25 cellular contexts compared by ENCODE assay signal in genomic region chr11:5452712-5453111, GRCh38. TPM values are rescaled to one million over a fixed set of nuclear protein-coding genes. Genes with fewer than 3 reads are reported as not detected.
DNase-seq lines count a peak whose midpoint lies in the region; ATAC-seq and TF ChIP-seq lines count a peak whose summit lies in the region.
"Had no signal": no experiment of that assay in that cellular context is flagged by ENCODE, and none has a peak within 500 bp of the region (broad histone marks: within the 10 kb centered on the region; RNA-seq: fewer than 3 reads in every experiment).

No MANE protein-coding gene starts in this region.

- peak; percentile 16; the same call in 1 of the 2 replicates for ATAC-seq in WTC11

- H3K9me3 Mint-ChIP-seq in WTC11 = no peaks in the 10 kb centered on the region
- no peaks in the 10 kb centered on the region for H3K9me3 Mint-ChIP-seq in activated T-cell treated with anti-CD3 and anti-CD28 coated beads, Interleukin-2, amount 50 U/mL, for 24 hours

- TF ChIP-seq CTCF in C4-2B (conservative IDR thresholded peaks at IDR 0.05) = peak; percentile 22
- TF ChIP-seq CTCF in WTC11 (IDR thresholded peaks at IDR 0.05) = no peak

- in situ Hi-C loops in ACHN (cut with HindIII; ENCODE audit: low pct_ligation_motif_present, low pct_unique_long_range_greater_than_20kb, low sequenced_read_pairs) = no loop called here

- no peak overlapping the region for H3K27ac Mint-ChIP-seq in WTC11
- no peak overlapping the region for H3K27ac Mint-ChIP-seq in activated T-cell treated with anti-CD3 and anti-CD28 coated beads, Interleukin-2, amount 50 U/mL, for 24 hours
- H3K27ac Mint-ChIP-seq: CD4-positive, CD25-positive, alpha-beta regulatory T cell had no signal

- no peaks in the 10 kb centered on the region; the same call in 1 of the 2 replicates for H3K27me3 Mint-ChIP-seq in WTC11 (ENCODE audit: low read depth)
- H3K27me3 Mint-ChIP-seq in activated T-cell treated with anti-CD3 and anti-CD28 coated beads, Interleukin-2, amount 50 U/mL, for 24 hours = peaks cover 5% of the 10 kb centered on the region

- CTCF ChIA-PET in WTC11 (lab: Charles Lee) = interaction anchor here (1.0 kb wide), 3 partner anchors 8 to 19 kb away, joined by 3 read pairs; no protein-coding TSS in a partner anchor

- no peaks in the 10 kb centered on the region for H3K36me3 Mint-ChIP-seq in WTC11
- H3K36me3 Mint-ChIP-seq in activated T-cell treated with anti-CD3 and anti-CD28 coated beads, Interleukin-2, amount 50 U/mL, for 24 hours (ENCODE audit: low read depth) = no peaks in the 10 kb centered on the region
- H3K36me3 Mint-ChIP-seq: CD4-positive, CD25-positive, alpha-beta regulatory T cell had no signal

- POLR2A ChIA-PET in WTC11 (lab: Charles Lee) = no interaction called here

- DNase-seq in NAMALWA (ENCODE audit: low spot score) (peak; percentile 5), WTC11 (ENCODE audit: low spot score) (no peak), iPS-NIHi7 (ENCODE audit: extremely low spot score) (peak; percentile 14), ACHN (no peak), NCI-H2227 (lab: John Stamatoyannopoulos, UW; ENCODE audit: unreplicated experiment) (no peak), NCI-H748 treated with DMSO at 0.1 percent for 48 hours (lab: John Stamatoyannopoulos, UW) (no peak)
- DNase-seq in activated T-cell treated with anti-CD3 and anti-CD28 coated beads, Interleukin-2, amount 50 U/mL, for 24 hours = no peak
- DNase-seq: 8988T; CD4-positive, CD25-positive, alpha-beta regulatory T cell; DMS153; EL; GF-D8; Karpas-422; NCI-H1092 treated with DMSO at 0.1 percent for 48 hours; NCI-H1436; NCI-H187; NCI-H2081 treated with DMSO at 0.1 percent for 48 hours; NCI-H2171 treated with DMSO at 0.1 percent for 48 hours; NCI-H524; NCI-H774; NK-92 treated with Interleukin-12 subunit alpha and Interleukin-12 subunit beta, amount 100 ng/mL, for 24 hours; SHP77 had no signal

- H3K27ac ChIP-seq in C4-2B = no peak overlapping the region
- H3K27ac ChIP-seq: RWPE1 had no signal

- peaks cover 24% of the 10 kb centered on the region for H3K4me1 Mint-ChIP-seq in WTC11
- no peaks in the 10 kb centered on the region for H3K4me1 Mint-ChIP-seq in activated T-cell treated with anti-CD3 and anti-CD28 coated beads, Interleukin-2, amount 50 U/mL, for 24 hours (ENCODE audit: low read depth)
- H3K4me1 Mint-ChIP-seq: CD4-positive, CD25-positive, alpha-beta regulatory T cell had no signal

- H3K4me3 Mint-ChIP-seq in WTC11 = no peak overlapping the region
- no peak overlapping the region for H3K4me3 Mint-ChIP-seq in activated T-cell treated with anti-CD3 and anti-CD28 coated beads, Interleukin-2, amount 50 U/mL, for 24 hours
- H3K4me3 Mint-ChIP-seq: CD4-positive, CD25-positive, alpha-beta regulatory T cell had no signal

TF ChIP-seq in WTC11, 78 proteins besides CTCF, POLR2A, EP300 and RAD21:
- no peak for TF ChIP-seq ZNF232 (CRISPR knock-in tag; IDR thresholded peaks at IDR 0.05)
- TF ChIP-seq, protein P1, sequence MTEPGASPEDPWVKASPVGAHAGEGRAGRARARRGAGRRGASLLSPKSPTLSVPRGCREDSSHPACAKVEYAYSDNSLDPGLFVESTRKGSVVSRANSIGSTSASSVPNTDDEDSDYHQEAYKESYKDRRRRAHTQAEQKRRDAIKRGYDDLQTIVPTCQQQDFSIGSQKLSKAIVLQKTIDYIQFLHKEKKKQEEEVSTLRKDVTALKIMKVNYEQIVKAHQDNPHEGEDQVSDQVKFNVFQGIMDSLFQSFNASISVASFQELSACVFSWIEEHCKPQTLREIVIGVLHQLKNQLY (CRISPR knock-in tag; IDR thresholded peaks at IDR 0.05) = no peak
- TF ChIP-seq FOXP1 (CRISPR knock-in tag; IDR thresholded peaks at IDR 0.05; ENCODE audit: borderline replicate concordance) = no peak
- no peak for TF ChIP-seq ATF2 (CRISPR knock-in tag; IDR thresholded peaks at IDR 0.05; ENCODE audit: borderline replicate concordance, low read depth)
- no peak for TF ChIP-seq HMGA2 (CRISPR knock-in tag; IDR thresholded peaks at IDR 0.05)
- no peak for TF ChIP-seq NR1H2 (CRISPR knock-in tag; IDR thresholded peaks at IDR 0.05)
- TF ChIP-seq MXD4 (CRISPR knock-in tag; IDR thresholded peaks at IDR 0.05; ENCODE audit: borderline replicate concordance) = no peak
- no peak for TF ChIP-seq JAZF1 (CRISPR knock-in tag; IDR thresholded peaks at IDR 0.05)
- no peak for TF ChIP-seq TEAD1 (CRISPR knock-in tag; IDR thresholded peaks at IDR 0.05)
- no peak for TF ChIP-seq NFE2L1 (CRISPR knock-in tag; IDR thresholded peaks at IDR 0.05)
- TF ChIP-seq RELA (CRISPR knock-in tag; IDR thresholded peaks at IDR 0.05; ENCODE audit: borderline replicate concordance) = no peak
- TF ChIP-seq, protein P2, sequence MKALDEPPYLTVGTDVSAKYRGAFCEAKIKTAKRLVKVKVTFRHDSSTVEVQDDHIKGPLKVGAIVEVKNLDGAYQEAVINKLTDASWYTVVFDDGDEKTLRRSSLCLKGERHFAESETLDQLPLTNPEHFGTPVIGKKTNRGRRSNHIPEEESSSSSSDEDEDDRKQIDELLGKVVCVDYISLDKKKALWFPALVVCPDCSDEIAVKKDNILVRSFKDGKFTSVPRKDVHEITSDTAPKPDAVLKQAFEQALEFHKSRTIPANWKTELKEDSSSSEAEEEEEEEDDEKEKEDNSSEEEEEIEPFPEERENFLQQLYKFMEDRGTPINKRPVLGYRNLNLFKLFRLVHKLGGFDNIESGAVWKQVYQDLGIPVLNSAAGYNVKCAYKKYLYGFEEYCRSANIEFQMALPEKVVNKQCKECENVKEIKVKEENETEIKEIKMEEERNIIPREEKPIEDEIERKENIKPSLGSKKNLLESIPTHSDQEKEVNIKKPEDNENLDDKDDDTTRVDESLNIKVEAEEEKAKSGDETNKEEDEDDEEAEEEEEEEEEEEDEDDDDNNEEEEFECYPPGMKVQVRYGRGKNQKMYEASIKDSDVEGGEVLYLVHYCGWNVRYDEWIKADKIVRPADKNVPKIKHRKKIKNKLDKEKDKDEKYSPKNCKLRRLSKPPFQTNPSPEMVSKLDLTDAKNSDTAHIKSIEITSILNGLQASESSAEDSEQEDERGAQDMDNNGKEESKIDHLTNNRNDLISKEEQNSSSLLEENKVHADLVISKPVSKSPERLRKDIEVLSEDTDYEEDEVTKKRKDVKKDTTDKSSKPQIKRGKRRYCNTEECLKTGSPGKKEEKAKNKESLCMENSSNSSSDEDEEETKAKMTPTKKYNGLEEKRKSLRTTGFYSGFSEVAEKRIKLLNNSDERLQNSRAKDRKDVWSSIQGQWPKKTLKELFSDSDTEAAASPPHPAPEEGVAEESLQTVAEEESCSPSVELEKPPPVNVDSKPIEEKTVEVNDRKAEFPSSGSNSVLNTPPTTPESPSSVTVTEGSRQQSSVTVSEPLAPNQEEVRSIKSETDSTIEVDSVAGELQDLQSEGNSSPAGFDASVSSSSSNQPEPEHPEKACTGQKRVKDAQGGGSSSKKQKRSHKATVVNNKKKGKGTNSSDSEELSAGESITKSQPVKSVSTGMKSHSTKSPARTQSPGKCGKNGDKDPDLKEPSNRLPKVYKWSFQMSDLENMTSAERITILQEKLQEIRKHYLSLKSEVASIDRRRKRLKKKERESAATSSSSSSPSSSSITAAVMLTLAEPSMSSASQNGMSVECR (CRISPR knock-in tag; IDR thresholded peaks at IDR 0.05; ENCODE audit: borderline replicate concordance) = no peak

RNA-seq across cellular contexts. Expression of gene OR51I2, which starts 3.6 kb away (rescaled TPM):
- not detected in 3 replicates for total RNA-seq in WTC11 (2021)
- total RNA-seq: CD4-positive, CD25-positive, alpha-beta regulatory T cell; HT-29 had no signal

RNA-seq across cellular contexts. Expression of gene OR51I1, which starts 11.4 kb away (rescaled TPM):
- not detected in 3 replicates for total RNA-seq in WTC11 (2021)
- total RNA-seq: CD4-positive, CD25-positive, alpha-beta regulatory T cell; HT-29 had no signal

RNA-seq across cellular contexts. Expression of gene OR51Q1, which starts 30.8 kb away (rescaled TPM):
- total RNA-seq in WTC11 (2021) = not detected in 3 replicates
- total RNA-seq: CD4-positive, CD25-positive, alpha-beta regulatory T cell; HT-29 had no signal

RNA-seq across cellular contexts. Expression of gene OR52D1, which starts 35.8 kb away (rescaled TPM):
- total RNA-seq in WTC11 (2021) = not detected in 3 replicates
- total RNA-seq: CD4-positive, CD25-positive, alpha-beta regulatory T cell; HT-29 had no signal

RNA-seq across cellular contexts. Expression of gene UBQLN3, which starts 57.0 kb away (rescaled TPM):
- not detected in 3 replicates for total RNA-seq in WTC11 (2021)
- total RNA-seq: HT-29 had no signal

Comparison
In these comparisons a context has a peak if more than half of its experiments do, and no peak if none do; other contexts are left out.
1. DNase-seq: peak in NAMALWA (single experiment) and iPS-NIHi7 (single experiment); none in WTC11 (single experiment), activated T-cell treated with anti-CD3 and anti-CD28 coated beads, Interleukin-2, amount 50 U/mL, for 24 hours (single experiment), ACHN (single experiment), NCI-H2227 (single experiment) and NCI-H748 treated with DMSO at 0.1 percent for 48 hours (single experiment).